25 cellular contexts compared by ENCODE assay signal in genomic region chr5:134508521-134509195, GRCh38. TPM values are rescaled to one million over a fixed set of nuclear protein-coding genes. Genes with fewer than 3 reads are reported as not detected.
DNase-seq lines count a peak whose midpoint lies in the region; ATAC-seq, FAIRE-seq and TF ChIP-seq lines count a peak whose summit lies in the region.
"Had no signal": no experiment of that assay in that cellular context is flagged by ENCODE, and none has a peak within 500 bp of the region (broad histone marks: within the 10 kb centered on the region; RNA-seq: fewer than 3 reads in every experiment).

No MANE protein-coding gene starts in this region.

- peak overlapping the region; percentile 92 for H3K27ac ChIP-seq in PC-9
- H3K27ac ChIP-seq in H1 (ENCODE audit: low read depth, low read length) = no peak overlapping the region
- H3K27ac ChIP-seq in psoas muscle = peak overlapping the region; percentile 64
- H3K27ac ChIP-seq: BLaER1 treated with 17β-estradiol and CSF1 and Interleukin-3, amounts not matched to agents 10 nM and 100 nM; esophagus muscularis mucosa; tibial nerve had no signal

- 0 out of 2 replicates have a peak overlapping the region, but pooled peaks have one; percentile 54 for H2BK15ac ChIP-seq in H1 (ENCODE audit: low read length)

- no peaks in the 10 kb centered on the region for H3K27me3 Mint-ChIP-seq in Caco-2 (ENCODE audit: insufficient read depth, unreplicated experiment)
- H3K27me3 Mint-ChIP-seq: memory B cell had no signal

- 95% methylated on average over 8 of the region's 8 CpGs; no CpG with 5 or more reads in 1 of the 2 experiments for WGBS in H1 (ENCODE audit: extremely low coverage in 1 of 2, insufficient coverage in 1 of 2, insufficient read length in 1 of 2, insufficient replicate concordance in 2 of 2, low coverage in 1 of 2, low lambda C conversion rate in 2 of 2, missing lambda C conversion rate in 1 of 2), 2 experiments
- WGBS in psoas muscle, 3 donors = 77 to 93% (median 91%) methylated on average over 8 of the region's 8 CpGs

- no peaks in the 10 kb centered on the region for H3K9me3 Mint-ChIP-seq in Caco-2 (ENCODE audit: unreplicated experiment)
- H3K9me3 Mint-ChIP-seq: memory B cell had no signal

- BruUV-seq in Caco-2 (replicated peaks; lab: Mats Ljungman, UMichigan) (no TSS peak), PC-9 (replicated peaks; lab: Mats Ljungman, UMichigan) (no TSS peak)

- H3K36me3 Mint-ChIP-seq in Caco-2 (ENCODE audit: insufficient read depth, unreplicated experiment) = peaks cover 23% of the 10 kb centered on the region
- H3K36me3 Mint-ChIP-seq: memory B cell had no signal

- no peak overlapping the region for H4K5ac ChIP-seq in H1 (ENCODE audit: insufficient read length, low read depth, low read length)

- TF ChIP-seq EP300 in H1 (IDR thresholded peaks at IDR 0.05; ENCODE audit: borderline replicate concordance in 1 of 2, low read depth in 2 of 2, low read length in 2 of 2) = no peak

- no peak overlapping the region for H3K23ac ChIP-seq in H1 (ENCODE audit: insufficient read length)

- ATAC-seq in psoas muscle (no peak), HG03280 (IDR thresholded peaks at IDR 0.05; ENCODE audit: unreplicated experiment) (no peak), HG03469 (IDR thresholded peaks at IDR 0.05; ENCODE audit: unreplicated experiment) (no peak)
- ATAC-seq: left colon had no signal

- no peak for TF ChIP-seq RAD21 in H1 (IDR thresholded peaks at IDR 0.05 in 1 of 2, conservative IDR thresholded peaks at IDR 0.05 in 1 of 2; ENCODE audit: low read depth in 2 of 2, low read length in 2 of 2)

- peak overlapping the region; percentile 64 for H3K4ac ChIP-seq in H1 (replicated peaks; ENCODE audit: insufficient read length, low read depth, low read length)

- H3K27me3 ChIP-seq in Caco-2 (replicated peaks; ENCODE audit: control insufficient read depth, insufficient read depth, low read length) (no peaks in the 10 kb centered on the region), PC-9 (ENCODE audit: insufficient read depth, low read depth) (no peaks in the 10 kb centered on the region), H1 (replicated peaks in 1 of 4; ENCODE audit: control insufficient read depth in 3 of 4, extremely low read depth in 1 of 4, insufficient read depth in 3 of 4, low read length in 3 of 4) (no peaks in the 10 kb centered on the region), psoas muscle (ENCODE audit: insufficient read depth in 3 of 3, low read length in 2 of 3) (no peaks in the 10 kb centered on the region)
- H3K27me3 ChIP-seq: BLaER1 treated with 17β-estradiol and CSF1 and Interleukin-3, amounts not matched to agents 10 nM and 100 nM; esophagus muscularis mucosa; tibial nerve had no signal

- H2BK20ac ChIP-seq in H1 (ENCODE audit: low read length) = peak overlapping the region; percentile 88

- H3K9me3 ChIP-seq in Caco-2 (no peaks in the 10 kb centered on the region), PC-9 (ENCODE audit: insufficient read depth, low read depth) (no peaks in the 10 kb centered on the region), H1 (ENCODE audit: insufficient read depth in 2 of 2, low read depth in 1 of 2, low read length in 1 of 2) (no peaks in the 10 kb centered on the region), psoas muscle (no peaks in the 10 kb centered on the region)
- H3K9me3 ChIP-seq: BLaER1 treated with 17β-estradiol and CSF1 and Interleukin-3, amounts not matched to agents 10 nM and 100 nM; esophagus muscularis mucosa; tibial nerve had no signal

- H2BK120ac ChIP-seq in H1 (replicated peaks; ENCODE audit: low read depth, low read length) = no peak overlapping the region

- FAIRE-seq in H1 (lab: Jason Lieb, UNC) = no peak
- FAIRE-seq: bronchial epithelial cell, G401.6 had no signal

- peaks cover 80% of the 10 kb centered on the region for H3F3A ChIP-seq in PC-9 (ENCODE audit: insufficient read depth, low read depth)

- CTCF ChIA-PET in Caco-2 (lab: Charles Lee) = no interaction called here
- CTCF ChIA-PET in PC-9 (lab: Charles Lee) = interaction anchor here (1.8 kb wide), 1 partner anchor 42 kb away, joined by 5 read pairs; no protein-coding TSS in a partner anchor
- CTCF ChIA-PET in H1 (lab: Charles Lee; ENCODE audit: partially characterized antibody) = interaction anchor here (0.6 to 5.7 kb wide), 9 partner anchors 15 to 96 kb away, joined by 3 to 63 read pairs (median 3); partner anchors contain the start of gene CDKN2AIPNL

- no peak overlapping the region for H3K56ac ChIP-seq in H1 (replicated peaks; ENCODE audit: insufficient read length, low read depth, low read length)

- no peak overlapping the region for H3K9ac ChIP-seq in H1 (replicated peaks in 1 of 4; ENCODE audit: extremely low read depth in 1 of 4, low read depth in 3 of 4, low read length in 3 of 4)
- H3K9ac ChIP-seq: BLaER1 treated with 17β-estradiol and CSF1 and Interleukin-3, amounts not matched to agents 10 nM and 100 nM had no signal

- H4K8ac ChIP-seq in H1 (ENCODE audit: extremely low read depth, insufficient read depth, low read length) = no peak overlapping the region

- H3K4me3 Mint-ChIP-seq in Caco-2 (ENCODE audit: unreplicated experiment) = no peak overlapping the region
- H3K4me3 Mint-ChIP-seq: memory B cell had no signal

- H3K18ac ChIP-seq in H1 (ENCODE audit: extremely low read depth, low read length) = peak overlapping the region; percentile 0; the same call in 1 of the 2 replicates

- peak overlapping the region; percentile 92 for H3K27ac Mint-ChIP-seq in Caco-2 (ENCODE audit: unreplicated experiment)
- H3K27ac Mint-ChIP-seq: memory B cell had no signal

- H2AK5ac ChIP-seq in H1 (ENCODE audit: low read depth, low read length) = peak overlapping the region; percentile 29

- peak overlapping the region; percentile 14; the same call in 1 of the 2 replicates for H2BK5ac ChIP-seq in H1 (ENCODE audit: low read depth, low read length)

- H3K4me1 ChIP-seq in Caco-2 (peaks cover 66% of the 10 kb centered on the region), PC-9 (replicated peaks; ENCODE audit: insufficient read depth) (peaks cover 95% of the 10 kb centered on the region), H1 (replicated peaks in 1 of 4; ENCODE audit: control insufficient read depth in 3 of 4, insufficient read depth in 4 of 4, low read length in 3 of 4) (peaks cover 19 to 37% (median 32%) of the 10 kb centered on the region in 4 experiments), psoas muscle (peaks cover 60% of the 10 kb centered on the region)

- H3K79me1 ChIP-seq in H1 (ENCODE audit: low read depth, low read length) = no peaks in the 10 kb centered on the region; the same call in 1 of the 2 replicates

- H3K4me1 Mint-ChIP-seq in Caco-2 (ENCODE audit: low read depth, unreplicated experiment) = peaks cover 47% of the 10 kb centered on the region
- H3K4me1 Mint-ChIP-seq: memory B cell had no signal

- H3K4me2 ChIP-seq in PC-9 (peak overlapping the region; percentile 73), H1 (ENCODE audit: insufficient read depth in 1 of 2, low read depth in 2 of 2, low read length in 2 of 2) (no peak overlapping the region)

- H2AFZ ChIP-seq in PC-9 (no peak overlapping the region), H1 (ENCODE audit: low read length) (no peak overlapping the region)

- H3K14ac ChIP-seq in H1 (ENCODE audit: insufficient read length) = no peak overlapping the region

- TF ChIP-seq POLR2A in H1 (IDR thresholded peaks at IDR 0.05; ENCODE audit: control extremely low read depth in 1 of 2, low read depth in 2 of 2, low read length in 2 of 2) = no peak

- H4K20me1 ChIP-seq in PC-9 (ENCODE audit: insufficient read depth) = no peaks in the 10 kb centered on the region
- H4K20me1 ChIP-seq in H1 (replicated peaks in 1 of 2; ENCODE audit: control insufficient read depth in 1 of 2, insufficient read depth in 2 of 2, low read length in 2 of 2) = no peaks in the 10 kb centered on the region
- H4K20me1 ChIP-seq: BLaER1 treated with 17β-estradiol and CSF1 and Interleukin-3, amounts not matched to agents 10 nM and 100 nM had no signal

- H3K79me2 ChIP-seq in PC-9 (ENCODE audit: low read depth) (peaks cover 19% of the 10 kb centered on the region; the same call in 1 of the 2 replicates), H1 (ENCODE audit: control insufficient read depth in 1 of 2, insufficient read depth in 2 of 2, low read length in 2 of 2) (no peaks in the 10 kb centered on the region)

- H3K36me3 ChIP-seq in Caco-2 (ENCODE audit: control insufficient read depth, insufficient read depth, low read length) = no peaks in the 10 kb centered on the region; the same call in 1 of the 2 replicates
- H3K36me3 ChIP-seq in PC-9 (ENCODE audit: low read depth) = no peaks in the 10 kb centered on the region
- no peaks in the 10 kb centered on the region for H3K36me3 ChIP-seq in H1 (ENCODE audit: control insufficient read depth in 2 of 4, insufficient read depth in 4 of 4, low read length in 3 of 4)
- H3K36me3 ChIP-seq in psoas muscle (ENCODE audit: insufficient read depth in 1 of 2, low read depth in 1 of 2) = no peaks in the 10 kb centered on the region
- H3K36me3 ChIP-seq: BLaER1 treated with 17β-estradiol and CSF1 and Interleukin-3, amounts not matched to agents 10 nM and 100 nM; esophagus muscularis mucosa; tibial nerve had no signal

- intact Hi-C loops in Caco-2 (cut with micrococcal nuclease; ENCODE audit: unreplicated experiment) = loop anchor here (5.0 kb wide), 1 partner anchor 36 kb away; no protein-coding TSS in a partner anchor
- intact Hi-C loops in PC-9 (cut with micrococcal nuclease; ENCODE audit: unreplicated experiment) = no loop called here
- intact Hi-C loops in psoas muscle (cut with DNase I) = loop anchor here in 1 of 2 donors (5.0 kb wide), 1 partner anchor 41 kb away; no protein-coding TSS in a partner anchor

- H3K9me2 ChIP-seq in PC-9 (ENCODE audit: insufficient read depth) = no peaks in the 10 kb centered on the region

- no peak overlapping the region for H3K4me3 ChIP-seq in Caco-2 (ENCODE audit: low read depth, low read length)
- no peak overlapping the region for H3K4me3 ChIP-seq in PC-9
- no peak overlapping the region for H3K4me3 ChIP-seq in H1 (ENCODE audit: extremely low read depth in 1 of 4, insufficient read depth in 2 of 4, low read depth in 3 of 4, low read length in 4 of 4)
- H3K4me3 ChIP-seq in psoas muscle = no peak overlapping the region
- H3K4me3 ChIP-seq: BLaER1 treated with 17β-estradiol and CSF1 and Interleukin-3, amounts not matched to agents 10 nM and 100 nM; esophagus muscularis mucosa; tibial nerve had no signal

- no peak for TF ChIP-seq CTCF in Caco-2 (IDR thresholded peaks at IDR 0.05; ENCODE audit: insufficient read depth in 1 of 2, low read depth in 1 of 2, low read length in 1 of 2, severe bottlenecking in 1 of 2, unreplicated experiment in 1 of 2)
- no peak for TF ChIP-seq CTCF in PC-9 (conservative IDR thresholded peaks at IDR 0.05)
- TF ChIP-seq CTCF in H1 (IDR thresholded peaks at IDR 0.05; ENCODE audit: control extremely low read depth in 1 of 3, insufficient read depth in 1 of 3, low read depth in 1 of 3, low read length in 3 of 3) = no peak
- no peak for TF ChIP-seq CTCF in psoas muscle (IDR thresholded peaks at IDR 0.05)

- DNase-seq in Caco-2 (no peak), PC-9 (no peak), H1 (ENCODE audit: low read depth in 1 of 2, low spot score in 2 of 2) (peak in 1 of 2 experiments; percentile 48), psoas muscle (no peak), cerebellar nuclear complex (lab: John Stamatoyannopoulos, UW) (no peak), NCI-H510A (lab: John Stamatoyannopoulos, UW) (no peak)
- DNase-seq: activated CD4-positive, alpha-beta T cell treated with anti-CD3 and anti-CD28 coated beads for 4 hours; activated CD8-positive, alpha-beta memory T cell treated with anti-CD3 and anti-CD28 coated beads for 24 hours; activated naive CD4-positive, alpha-beta T cell treated with Interleukin-2 at 50 U/mL for 16 hours; activated T-cell treated with anti-CD3 and anti-CD28 coated beads, Interleukin-2, amount 50 U/mL, for 1 hour; H7; hippocampal formation; NCI-H1436; NCI-H774; nucleus accumbens; SHP77 had no signal

- no peaks in the 10 kb centered on the region; the same call in 1 of the 2 replicates for H3K23me2 ChIP-seq in H1 (ENCODE audit: low read depth, low read length)

- H4K91ac ChIP-seq in H1 (replicated peaks; ENCODE audit: insufficient read length, low read length) = peak overlapping the region; percentile 23

- POLR2A ChIA-PET in Caco-2 (lab: Charles Lee) = no interaction called here
- POLR2A ChIA-PET in PC-9 (lab: Charles Lee; ENCODE audit: unreplicated experiment) = interaction anchor here (0.6 kb wide), 1 partner anchor 209 kb away, joined by 5 read pairs; no protein-coding TSS in a partner anchor
- POLR2A ChIA-PET in H1 (lab: Charles Lee; ENCODE audit: partially characterized antibody) = interaction anchor here (1.0 to 4.9 kb wide), 7 partner anchors 17 to 81 kb away, joined by 3 to 131 read pairs (median 4); partner anchors contain the start of gene JADE2

- H2BK12ac ChIP-seq in H1 (ENCODE audit: low read depth, low read length) = peak overlapping the region; percentile 51

RNA-seq across cellular contexts. Expression of gene JADE2, which starts 16.8 kb away (rescaled TPM):
- total RNA-seq in Caco-2 (2022) = 65.3 and 67.6 TPM in 2 replicates
- 82.1 and 83.5 TPM in 2 replicates for total RNA-seq in PC-9 (2021)
- total RNA-seq in H1 (2021; fragmentation: NEBNext Ultra II Directional; extraction: Animal tissue kit (Norgen Biotek cat#: 25700)) = 55.8 and 59.4 TPM in 2 replicates
- 19.2 and 21.9 TPM in 2 replicates for polyA plus RNA-seq in H1 (2011; rRNA removed)
- 19.5 TPM for polyA plus RNA-seq in H1 (2011; cell fraction: cytosol; rRNA removed)
- 28.6 TPM for polyA plus RNA-seq in H1 (2011; cell fraction: nucleus; rRNA removed)
- 15.9 to 23.0 TPM (median 22.1 TPM) in 4 replicates for polyA plus RNA-seq in H1 (2012, experiment 1 of 2)
- 19.7 TPM for polyA plus RNA-seq in H1 (2012, experiment 2 of 2)
- 14.6 TPM for polyA plus RNA-seq in H1 (2013, experiment 1 of 2)
- polyA plus RNA-seq in H1 (2013, experiment 2 of 2) = 14.5 TPM
- polyA minus RNA-seq in H1 (2011; rRNA and poly(A)+ RNA removed) = 42.6 and 49.2 TPM in 2 replicates
- polyA minus RNA-seq in H1 (2011; cell fraction: cytosol; rRNA and poly(A)+ RNA removed) = 24.7 TPM
- polyA minus RNA-seq in H1 (2011; cell fraction: nucleus; rRNA and poly(A)+ RNA removed) = 26.6 TPM
- 10 to 100 TPM in 3 of 4 donors, 1 to 10 TPM in 1; 10.0 to 15.1 (median 14.4) TPM for total RNA-seq in psoas muscle
- 10 to 100 TPM in 1 of 3 donors, 1 to 10 TPM in 2; 5.0 to 10.1 (median 6.0) TPM for polyA plus RNA-seq in psoas muscle
